23 cellular contexts compared by ENCODE assay signal in genomic region chr7:157476201-157476600, GRCh38.
DNase-seq lines count a peak whose midpoint lies in the region; ATAC-seq and TF ChIP-seq lines count a peak whose summit lies in the region.
"Had no signal": no experiment of that assay in that cellular context is flagged by ENCODE, and none has a peak within 500 bp of the region (broad histone marks: within the 10 kb centered on the region; RNA-seq: fewer than 3 reads in every experiment).

No MANE protein-coding gene starts in this region.

- H3K36me3 Mint-ChIP-seq in T-helper 2 cell treated with Interferon-gamma antibody and Interleukin-4, amounts not matched to agents 5 μg/mL and 100 μg/mL, for 36 hours (ENCODE audit: low read depth) = peaks cover 35% of the 10 kb centered on the region
- peaks cover 2% of the 10 kb centered on the region for H3K36me3 Mint-ChIP-seq in activated naive CD4-positive, alpha-beta T cell treated with anti-CD3 and anti-CD28 coated beads, Interleukin-2, amount 50 U/mL, for 24 hours
- H3K36me3 Mint-ChIP-seq in HFFc6 (ENCODE audit: low read depth) = peaks cover 15% of the 10 kb centered on the region

- no peak for DNase-seq in T-helper 2 cell treated with Interferon-gamma antibody and Interleukin-4, amounts not matched to agents 5 μg/mL and 100 μg/mL, for 36 hours (ENCODE audit: low spot score)
- no peak for DNase-seq in T-helper 2 cell
- no peak for DNase-seq in activated naive CD4-positive, alpha-beta T cell (lab: John Stamatoyannopoulos, UW)
- peak; percentile 28 for DNase-seq in left lobe of liver (ENCODE audit: low spot score)
- DNase-seq in stomach = peak; percentile 10
- DNase-seq in NCI-H524 (lab: John Stamatoyannopoulos, UW) = no peak
- no peak for DNase-seq in HFFc6
- DNase-seq: 8988T; amygdala; COR-L47; kidney glomerular epithelial cell; MM.1S; mucosa of descending colon; NCI-H1436; NCI-H2081; occipital lobe; stimulated activated naive B cell treated with anti-CD40 and anti-IgM and Interleukin-4, amounts not matched to agents 10 μg/mL and 1 μg/mL and 100 μg/mL, for 72 hours had no signal

- peaks cover 0 to 5% (median 0%) of the 10 kb centered on the region in 3 donors for H3K27me3 ChIP-seq in stomach

- no peaks in the 10 kb centered on the region for H3K4me1 ChIP-seq in stomach

- H3K4me1 Mint-ChIP-seq in T-helper 2 cell treated with Interferon-gamma antibody and Interleukin-4, amounts not matched to agents 5 μg/mL and 100 μg/mL, for 36 hours (ENCODE audit: low read depth) = peaks cover 38% of the 10 kb centered on the region
- H3K4me1 Mint-ChIP-seq in activated naive CD4-positive, alpha-beta T cell treated with anti-CD3 and anti-CD28 coated beads, Interleukin-2, amount 50 U/mL, for 24 hours = peaks cover 67% of the 10 kb centered on the region
- no peaks in the 10 kb centered on the region for H3K4me1 Mint-ChIP-seq in HFFc6 (ENCODE audit: low read depth)
- H3K4me1 Mint-ChIP-seq: stimulated activated naive B cell treated with anti-CD40 and anti-IgM and Interleukin-4, amounts not matched to agents 10 μg/mL and 1 μg/mL and 100 μg/mL, for 72 hours; WTC11 had no signal

- TF ChIP-seq CTCF in stomach (IDR thresholded peaks at IDR 0.05) (no peak), HFFc6 (IDR thresholded peaks at IDR 0.05) (no peak)

- no peak overlapping the region for H3K4me3 Mint-ChIP-seq in T-helper 2 cell treated with Interferon-gamma antibody and Interleukin-4, amounts not matched to agents 5 μg/mL and 100 μg/mL, for 36 hours
- H3K4me3 Mint-ChIP-seq in activated naive CD4-positive, alpha-beta T cell treated with anti-CD3 and anti-CD28 coated beads, Interleukin-2, amount 50 U/mL, for 24 hours = peak overlapping the region; percentile 30
- no peak overlapping the region for H3K4me3 Mint-ChIP-seq in HFFc6
- H3K4me3 Mint-ChIP-seq: natural killer cell treated with Interleukin-12 subunit alpha and Interleukin-12 subunit beta and Interleukin-15 and Interleukin-18, amount 100 ng/mL, for 72 hours; stimulated activated naive B cell treated with anti-CD40 and anti-IgM and Interleukin-4, amounts not matched to agents 10 μg/mL and 1 μg/mL and 100 μg/mL, for 72 hours; WTC11 had no signal

- H3K9me3 ChIP-seq in stomach = peaks cover 0 to 30% (median 25%) of the 10 kb centered on the region in 4 donors

- H3K27ac ChIP-seq in stomach = no peak overlapping the region
- H3K27ac ChIP-seq: C4-2B had no signal

- intact Hi-C loops in stomach (cut with DNase I; ENCODE audit: low total_unique reads) = no loop called here

- H3K4me3 ChIP-seq in stomach = no peak overlapping the region
- H3K4me3 ChIP-seq: mucosa of descending colon had no signal

- peaks cover 30% of the 10 kb centered on the region for H3K9me3 Mint-ChIP-seq in T-helper 2 cell treated with Interferon-gamma antibody and Interleukin-4, amounts not matched to agents 5 μg/mL and 100 μg/mL, for 36 hours
- no peaks in the 10 kb centered on the region for H3K9me3 Mint-ChIP-seq in activated naive CD4-positive, alpha-beta T cell treated with anti-CD3 and anti-CD28 coated beads, Interleukin-2, amount 50 U/mL, for 24 hours
- peaks cover 17% of the 10 kb centered on the region for H3K9me3 Mint-ChIP-seq in HFFc6

- H3K27me3 Mint-ChIP-seq in T-helper 2 cell treated with Interferon-gamma antibody and Interleukin-4, amounts not matched to agents 5 μg/mL and 100 μg/mL, for 36 hours (ENCODE audit: low read depth) = no peaks in the 10 kb centered on the region
- H3K27me3 Mint-ChIP-seq in activated naive CD4-positive, alpha-beta T cell treated with anti-CD3 and anti-CD28 coated beads, Interleukin-2, amount 50 U/mL, for 24 hours = no peaks in the 10 kb centered on the region
- peaks cover 14% of the 10 kb centered on the region for H3K27me3 Mint-ChIP-seq in HFFc6 (ENCODE audit: insufficient read depth)

- no peak for TF ChIP-seq EP300 in stomach (IDR thresholded peaks at IDR 0.05)

- no peak for TF ChIP-seq POLR2A in stomach (IDR thresholded peaks at IDR 0.05)

- H3K27ac Mint-ChIP-seq in T-helper 2 cell treated with Interferon-gamma antibody and Interleukin-4, amounts not matched to agents 5 μg/mL and 100 μg/mL, for 36 hours = peak overlapping the region; percentile 36
- peak overlapping the region; percentile 88 for H3K27ac Mint-ChIP-seq in activated naive CD4-positive, alpha-beta T cell treated with anti-CD3 and anti-CD28 coated beads, Interleukin-2, amount 50 U/mL, for 24 hours
- no peak overlapping the region for H3K27ac Mint-ChIP-seq in HFFc6
- H3K27ac Mint-ChIP-seq: activated naive CD4-positive, alpha-beta T cell treated with anti-CD3 and anti-CD28 coated beads, Interleukin-2, amount 50 U/mL, for 72 hours; natural killer cell treated with Interleukin-12 subunit alpha and Interleukin-12 subunit beta and Interleukin-15 and Interleukin-18, amount 100 ng/mL, for 72 hours; stimulated activated naive B cell treated with anti-CD40 and anti-IgM and Interleukin-4, amounts not matched to agents 10 μg/mL and 1 μg/mL and 100 μg/mL, for 72 hours; WTC11 had no signal

- H3K36me3 ChIP-seq in stomach = no peaks in the 10 kb centered on the region

- 59 to 75% (median 65%) methylated on average over 8 of the region's 8 CpGs for WGBS in stomach, 5 donors

- no peak for ATAC-seq in left lobe of liver
- ATAC-seq: activated naive CD4-positive, alpha-beta T cell treated with anti-CD3 and anti-CD28 coated beads, Interleukin-2, amount 50 U/mL, for 72 hours; HepG2; mucosa of descending colon; stimulated activated naive B cell treated with anti-CD40 and anti-IgM and Interleukin-4, amounts not matched to agents 10 μg/mL and 1 μg/mL and 100 μg/mL, for 72 hours; WTC11 had no signal

Comparison
In these comparisons a context has a peak if more than half of its experiments do, and no peak if none do; other contexts are left out.
1. DNase-seq: peak in left lobe of liver (single experiment) and stomach (single experiment); none in T-helper 2 cell treated with Interferon-gamma antibody and Interleukin-4, amounts not matched to agents 5 μg/mL and 100 μg/mL, for 36 hours (single experiment), T-helper 2 cell (0 of 5), activated naive CD4-positive, alpha-beta T cell (0 of 4), NCI-H524 (0 of 2) and HFFc6 (single experiment).